Comparison of ENCODE assay signal across 19 cellular contexts in the genomic region with DNA sequence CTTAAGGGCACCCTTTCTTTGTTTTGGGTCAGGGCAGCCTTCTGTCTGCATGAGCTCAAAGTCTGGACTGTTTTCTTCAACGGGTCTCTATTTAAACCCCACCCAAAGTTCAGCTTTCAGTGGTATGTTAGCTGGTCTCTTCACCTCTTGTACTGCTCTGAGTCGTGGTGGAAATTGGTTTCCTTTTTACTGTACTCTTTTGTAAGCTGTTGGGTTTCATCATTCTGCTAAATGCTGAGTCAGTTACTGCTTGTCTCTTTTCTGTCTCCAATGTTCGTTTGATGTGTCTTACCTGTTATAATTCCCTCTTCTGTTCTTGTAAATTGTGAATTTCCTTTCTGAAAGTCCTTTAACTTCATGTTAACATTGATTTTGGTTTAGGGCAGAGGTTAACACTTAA.
DNase-seq lines count a peak whose midpoint lies in the region; ATAC-seq, FAIRE-seq and TF ChIP-seq lines count a peak whose summit lies in the region.
"Had no signal": no experiment of that assay in that cellular context is flagged by ENCODE, and none has a peak within 500 bp of the region (broad histone marks: within the 10 kb centered on the region; RNA-seq: fewer than 3 reads in every experiment).

No MANE protein-coding gene starts in this region.

- intact Hi-C loops in HepG2 (cut with micrococcal nuclease; ENCODE audit: unreplicated experiment), result no loop called here
- intact Hi-C loops in right lobe of liver (cut with DNase I), result no loop called here

- TF ChIP-seq POLR2A in HepG2 (IDR thresholded peaks at IDR 0.05; ENCODE audit: insufficient read depth in 1 of 2, low read depth in 2 of 2, low read length in 2 of 2) (no peak), right lobe of liver (IDR thresholded peaks at IDR 0.05) (no peak)

- CTCF ChIA-PET in HepG2 (lab: Yijun Ruan, JAX; ENCODE audit: low intra/inter-chr PET ratio, low total read pairs), result no interaction called here

- H3K9me3 ChIP-seq in HepG2 (ENCODE audit: low read length) (peaks cover 37% of the 10 kb centered on the region; the same call in 1 of the 2 replicates), right lobe of liver (no peaks in the 10 kb centered on the region), RWPE2 (ENCODE audit: severe bottlenecking) (no peaks in the 10 kb centered on the region)

- H3K4me1 ChIP-seq in HepG2 (ENCODE audit: insufficient read depth, low read length), result no peaks in the 10 kb centered on the region
- no peaks in the 10 kb centered on the region for H3K4me1 ChIP-seq in right lobe of liver
- H3K4me1 ChIP-seq in RWPE2 (ENCODE audit: insufficient read depth, poor library complexity, severe bottlenecking), result no peaks in the 10 kb centered on the region
- H3K4me1 ChIP-seq: Caco-2 had no signal

- no peaks in the 10 kb centered on the region for H4K20me1 ChIP-seq in HepG2 (ENCODE audit: insufficient read depth, low read length)

- BruUV-seq in HepG2 (replicated peaks; lab: Mats Ljungman, UMichigan), result no TSS peak

- in situ Hi-C loops in HepG2 (cut with HindIII; ENCODE audit: extremely low pct_ligation_motif_present, low pct_unique_long_range_greater_than_20kb), result no loop called here

- no peak overlapping the region for H3K9ac ChIP-seq in HepG2 (ENCODE audit: insufficient read depth, low read depth, low read length)
- H3K9ac ChIP-seq: GM23248 had no signal

- no peak for DNase-seq in HepG2 (ENCODE audit: low spot score)
- no peak for DNase-seq in right lobe of liver
- DNase-seq in RWPE2 (ENCODE audit: low spot score), result no peak
- peak; percentile 14 for DNase-seq in fibroblast of the aortic adventitia (ENCODE audit: low read depth)
- no peak for DNase-seq in stimulated activated CD4-positive, alpha-beta T cell treated with anti-CD3 and anti-CD28 coated beads, Interleukin-4, amount 100 ng/mL, for 1 hour
- DNase-seq in DMS79 treated with DMSO at 0.1 percent for 48 hours (lab: John Stamatoyannopoulos, UW), result no peak
- DNase-seq in NCI-H187 treated with DMSO at 0.1 percent for 48 hours (lab: John Stamatoyannopoulos, UW), result no peak
- DNase-seq: Caco-2; CD4-positive, alpha-beta T cell; GF-D8; GM23248; Karpas-422; NCI-H1105 treated with DMSO at 0.1 percent for 48 hours; NCI-H1694; NCI-H2107; NCI-H510A treated with DMSO at 0.1 percent for 48 hours; NCI-H82; PC-9 had no signal

- H3K36me3 ChIP-seq in HepG2 (replicated peaks in 1 of 2; ENCODE audit: control insufficient read depth in 1 of 2, insufficient read depth in 2 of 2, low read length in 2 of 2) (no peaks in the 10 kb centered on the region), right lobe of liver (no peaks in the 10 kb centered on the region), RWPE2 (ENCODE audit: low read depth) (no peaks in the 10 kb centered on the region)

- H3K27ac ChIP-seq in HepG2 (ENCODE audit: extremely low read length, insufficient read depth, low read length) (no peak overlapping the region), right lobe of liver (no peak overlapping the region), RWPE2 (ENCODE audit: poor library complexity, severe bottlenecking) (no peak overlapping the region)
- H3K27ac ChIP-seq: GM23248, PC-9, RWPE1 had no signal

- no peak for FAIRE-seq in HepG2 (lab: Jason Lieb, UNC)

- no peaks in the 10 kb centered on the region for H3K79me2 ChIP-seq in HepG2 (ENCODE audit: insufficient read depth, low read length)

- 1% methylated on average over 3 of the region's 3 CpGs for WGBS in HepG2 (ENCODE audit: low lambda C conversion rate)
- WGBS in right lobe of liver (ENCODE audit: insufficient coverage, low coverage, low lambda C conversion rate, missing lambda C conversion rate), result 9% methylated on average over 3 of the region's 3 CpGs

- no peak overlapping the region for H3K4me2 ChIP-seq in HepG2 (ENCODE audit: low read depth, low read length)
- H3K4me2 ChIP-seq: PC-9 had no signal

- POLR2A ChIA-PET in HepG2 (lab: Yijun Ruan, JAX), result no interaction called here

- no peak for TF ChIP-seq RAD21 in HepG2 (CRISPR knock-in tag; IDR thresholded peaks at IDR 0.05)

- H3K27me3 ChIP-seq in HepG2 (ENCODE audit: control insufficient read depth in 1 of 2, insufficient read depth in 2 of 2, low read length in 2 of 2) (no peaks in the 10 kb centered on the region), right lobe of liver (no peaks in the 10 kb centered on the region), RWPE2 (ENCODE audit: insufficient read depth, poor library complexity, severe bottlenecking) (no peaks in the 10 kb centered on the region)

- no peak overlapping the region for H3K4me3 ChIP-seq in HepG2 (replicated peaks in 1 of 3; ENCODE audit: insufficient read depth in 1 of 3, low read depth in 2 of 3, low read length in 3 of 3)
- H3K4me3 ChIP-seq in right lobe of liver, result no peak overlapping the region
- no peak overlapping the region for H3K4me3 ChIP-seq in RWPE2 (ENCODE audit: severe bottlenecking)
- no peak overlapping the region for H3K4me3 ChIP-seq in fibroblast of the aortic adventitia (ENCODE audit: low read depth, low read length)
- H3K4me3 ChIP-seq: GM23248, PC-9 had no signal

- no peak for TF ChIP-seq CTCF in HepG2 (CRISPR knock-in tag; IDR thresholded peaks at IDR 0.05)
- TF ChIP-seq CTCF in right lobe of liver (IDR thresholded peaks at IDR 0.05), result no peak
- no peak for TF ChIP-seq CTCF in RWPE2 (IDR thresholded peaks at IDR 0.05; ENCODE audit: poor library complexity, severe bottlenecking)
- TF ChIP-seq CTCF in fibroblast of the aortic adventitia (IDR thresholded peaks at IDR 0.05; ENCODE audit: insufficient read depth, low read length), result no peak

- H2AFZ ChIP-seq in HepG2 (ENCODE audit: low read length), result no peak overlapping the region
- H2AFZ ChIP-seq: GM23248, PC-9 had no signal

- ATAC-seq in HepG2 (no peak), right lobe of liver (no peak), RWPE2 (ENCODE audit: low read depth) (peak; percentile 72)

- no peak for TF ChIP-seq EP300 in HepG2 (IDR thresholded peaks at IDR 0.05; ENCODE audit: low read depth in 2 of 2, low read length in 2 of 2)
- no peak for TF ChIP-seq EP300 in HepG2 (CRISPR knock-in tag; IDR thresholded peaks at IDR 0.05; ENCODE audit: borderline replicate concordance)

TF ChIP-seq in HepG2, 621 proteins besides CTCF, POLR2A, EP300 and RAD21:
- TF ChIP-seq AGO2 (optimal IDR thresholded peaks at IDR 0.05; ENCODE audit: low read depth, low read length), result no peak
- peak; percentile 65 to 76 for TF ChIP-seq MAFK (conservative IDR thresholded peaks at IDR 0.05 in 1 of 2, IDR thresholded peaks at IDR 0.05 in 1 of 2; ENCODE audit: low read length in 2 of 2)
- peak; percentile 78 for TF ChIP-seq MAFF (IDR thresholded peaks at IDR 0.05; ENCODE audit: low read depth, low read length)
